11 cellular contexts compared by ENCODE assay signal in the genomic region with DNA sequence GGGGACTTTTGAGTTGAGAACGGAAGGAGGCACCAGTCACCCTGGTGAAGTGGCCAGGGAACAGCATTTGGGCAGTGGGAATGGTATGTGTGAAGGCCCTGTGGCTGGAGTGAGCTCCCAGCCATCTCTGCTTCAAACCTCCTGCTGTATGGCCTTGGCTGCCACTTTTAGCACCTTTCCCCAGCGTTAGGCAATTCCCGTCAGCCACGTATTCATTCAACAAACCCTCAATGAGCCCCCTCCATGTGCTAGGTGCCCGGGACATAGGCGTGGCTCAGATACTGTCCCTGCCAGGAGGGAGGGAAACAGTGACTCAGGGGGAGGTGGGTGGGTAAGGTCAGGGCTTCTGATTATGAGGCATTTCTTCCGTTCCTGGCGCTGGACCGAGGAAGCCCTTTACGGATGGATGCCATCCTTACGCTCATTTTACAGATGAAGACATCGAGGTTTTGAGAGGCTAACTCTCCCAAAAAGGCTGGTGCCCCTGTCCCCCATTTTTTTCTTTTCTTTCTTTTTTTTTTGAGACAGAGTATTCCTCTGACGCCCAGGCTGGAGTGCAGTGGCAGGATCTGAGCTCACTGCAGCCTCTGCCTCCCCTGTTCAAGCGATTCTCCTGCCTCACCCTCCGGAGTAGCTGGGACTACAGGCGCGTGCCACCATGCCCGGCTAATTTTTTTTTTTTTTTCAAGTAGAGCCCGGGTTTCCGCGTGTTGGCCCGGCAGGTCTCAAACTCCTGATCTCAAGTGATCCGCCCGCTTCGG. TPM values are rescaled to one million over a fixed set of nuclear protein-coding genes. Genes with fewer than 3 reads are reported as not detected.
A peak's percentile ranks its signal among the peaks of the same experiment; 100 is the strongest.
DNase-seq lines count a peak whose midpoint lies in the region; ATAC-seq and TF ChIP-seq lines count a peak whose summit lies in the region.
"Had no signal": no experiment of that assay in that cellular context is flagged by ENCODE, and none has a peak within 500 bp of the region (broad histone marks: within the 10 kb centered on the region; RNA-seq: fewer than 3 reads in every experiment).

No MANE protein-coding gene starts in this region.

- no peak overlapping the region for H3K4me3 ChIP-seq in OCI-LY1 (ENCODE audit: low read depth, low read length, poor library complexity, severe bottlenecking)
- peak overlapping the region; percentile 69 for H3K4me3 ChIP-seq in psoas muscle

- no peaks in the 10 kb centered on the region for H3K79me2 ChIP-seq in OCI-LY1 (ENCODE audit: insufficient read depth, low read length)

- no peak for ATAC-seq in psoas muscle
- ATAC-seq in HG02623 (IDR thresholded peaks at IDR 0.05; ENCODE audit: unreplicated experiment) = no peak

- H3K27ac ChIP-seq in OCI-LY1 (ENCODE audit: low read depth, low read length, poor library complexity, severe bottlenecking) = no peak overlapping the region
- no peak overlapping the region for H3K27ac ChIP-seq in psoas muscle
- H3K27ac ChIP-seq: prostate gland had no signal

- H3K9me3 ChIP-seq in OCI-LY1 (ENCODE audit: low read length) (no peaks in the 10 kb centered on the region), psoas muscle (no peaks in the 10 kb centered on the region)
- H3K9me3 ChIP-seq: prostate gland, upper lobe of left lung had no signal

- no peaks in the 10 kb centered on the region for H3K9me2 ChIP-seq in OCI-LY1 (ENCODE audit: low read depth, low read length)

- no peaks in the 10 kb centered on the region for H3F3A ChIP-seq in OCI-LY1 (ENCODE audit: insufficient read depth, low read length)

- DNase-seq in EL = peak; percentile 25
- DNase-seq in dermis blood vessel endothelial cell = peak; percentile 71
- DNase-seq in psoas muscle = peak in 1 of 2 donors; percentile 32
- no peak for DNase-seq in NCI-H774 (lab: John Stamatoyannopoulos, UW)
- no peak for DNase-seq in NCI-H2029 treated with DMSO at 0.1 percent for 48 hours (lab: John Stamatoyannopoulos, UW)
- no peak for DNase-seq in activated gamma-delta T cell (lab: John Stamatoyannopoulos, UW)
- DNase-seq: SW 1271 had no signal

- H4K20me1 ChIP-seq in OCI-LY1 (ENCODE audit: insufficient read depth, low read length) = no peaks in the 10 kb centered on the region

- WGBS in psoas muscle, 3 donors = 81 to 85% (median 83%) methylated on average over 25 of the region's 25 CpGs

- no peak for TF ChIP-seq CTCF in OCI-LY1 (IDR thresholded peaks at IDR 0.05; ENCODE audit: low read length)
- no peak for TF ChIP-seq CTCF in psoas muscle (IDR thresholded peaks at IDR 0.05)

- H3K36me3 ChIP-seq in OCI-LY1 (ENCODE audit: insufficient read depth, low read length) = no peaks in the 10 kb centered on the region
- no peaks in the 10 kb centered on the region for H3K36me3 ChIP-seq in psoas muscle (ENCODE audit: insufficient read depth in 1 of 2, low read depth in 1 of 2)
- H3K36me3 ChIP-seq: prostate gland had no signal

- intact Hi-C loops in psoas muscle (cut with DNase I) = loop anchor here (5.0 kb wide), 3 partner anchors 96 to 191 kb away; a partner anchor contains a TSS

- H3K4me2 ChIP-seq in OCI-LY1 (ENCODE audit: low read length) = peak overlapping the region; percentile 70; the same call in 1 of the 2 replicates

- peaks cover 3% of the 10 kb centered on the region; the same call in 1 of the 2 replicates for H3K27me3 ChIP-seq in OCI-LY1 (ENCODE audit: insufficient read depth, low read length)
- H3K27me3 ChIP-seq in psoas muscle (ENCODE audit: insufficient read depth in 3 of 3, low read length in 2 of 3) = peaks cover 0 to 2% (median 0%) of the 10 kb centered on the region in 3 donors
- H3K27me3 ChIP-seq: upper lobe of left lung had no signal

- H3K9ac ChIP-seq in OCI-LY1 (ENCODE audit: low read length) = no peak overlapping the region

- H3K4me1 ChIP-seq in OCI-LY1 (ENCODE audit: insufficient read depth, low read length, severe bottlenecking) = peaks cover 7% of the 10 kb centered on the region
- no peaks in the 10 kb centered on the region for H3K4me1 ChIP-seq in psoas muscle
- H3K4me1 ChIP-seq: prostate gland had no signal

- H2AFZ ChIP-seq in OCI-LY1 (ENCODE audit: low read length) = no peak overlapping the region

RNA-seq across cellular contexts. Expression of a gene that starts 37.5 kb away (rescaled TPM):
- total RNA-seq in dermis blood vessel endothelial cell = 1.5 and 4.1 TPM in 2 replicates
- 1 to 10 TPM; 1.3 to 3.0 (median 1.9) TPM for total RNA-seq in psoas muscle
- 1 to 10 TPM in 1 of 3 donors, under 1 TPM in 2; 0.86 to 1.0 (median 0.97) TPM for polyA plus RNA-seq in psoas muscle

Comparison
In these comparisons a context has a peak if more than half of its experiments do, and no peak if none do; other contexts are left out.
1. DNase-seq: peak in EL (single experiment) and dermis blood vessel endothelial cell (single experiment); none in NCI-H774 (single experiment), NCI-H2029 treated with DMSO at 0.1 percent for 48 hours (single experiment) and activated gamma-delta T cell (single experiment).